ENCODE assay signal across 25 cellular contexts in the genomic region with DNA sequence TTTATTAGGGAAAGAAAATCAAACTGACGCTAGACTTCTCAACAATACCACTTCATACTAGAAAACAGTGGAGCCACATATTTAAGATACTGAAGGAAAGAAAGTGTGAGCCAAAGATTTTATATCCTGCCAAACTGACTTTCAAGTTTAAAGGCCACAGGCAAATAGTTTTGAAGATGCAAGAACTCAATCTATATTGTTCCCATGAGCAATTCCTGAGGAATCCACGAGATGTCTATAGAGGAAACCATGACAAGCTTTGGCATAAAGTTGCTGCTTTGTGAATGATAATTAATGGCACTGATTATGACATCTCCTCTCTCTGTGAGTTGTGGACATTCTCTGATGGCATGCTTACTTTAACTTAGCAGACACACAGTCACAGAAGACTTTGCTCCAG.
"Had no signal": no experiment of that assay in that cellular context is flagged by ENCODE, and none has a peak within 500 bp of the region (broad histone marks: within the 10 kb centered on the region; RNA-seq: fewer than 3 reads in every experiment).

No MANE protein-coding gene starts in this region.

- DNase-seq: activated CD4-positive, alpha-beta T cell treated with anti-CD3 and anti-CD28 coated beads for 36 hours; activated CD4-positive, alpha-beta T cell treated with anti-CD3 and anti-CD28 coated beads, Interleukin-2, amount 10 ng/mL, durations not matched to agents 7 days and 5 days; activated CD4-positive, alpha-beta T cell treated with anti-CD3 and anti-CD28 coated beads, Interleukin-2, amount 50 U/mL, for 48 hours; activated CD8-positive, alpha-beta T cell treated with anti-CD3 and anti-CD28 coated beads, Interleukin-2, amount 10 ng/mL, durations not matched to agents 7 days and 5 days; activated naive CD4-positive, alpha-beta T cell treated with anti-CD3 and anti-CD28 coated beads, Interleukin-2, amount 10 ng/mL, durations not matched to agents 7 days and 5 days; activated T-cell treated with anti-CD3 and anti-CD28 coated beads, Interleukin-2, amount 50 U/mL, for 4 hours; amniotic stem cell; aorta; brain microvascular endothelial cell; MM.1S; MV-4-11; NCI-H1092; NCI-H146; NCI-H187; NCI-H2081; NCI-H345; NCI-H524 treated with DMSO at 0.1 percent for 48 hours; PC-9; SHP77; SJCRH30; SK-N-SH had no signal

- H3K36me3 ChIP-seq: brain microvascular endothelial cell, cardiac muscle cell, SJCRH30 had no signal

- H3K4me2 ChIP-seq: KMS-11, PC-9, SK-N-SH had no signal

- H2AFZ ChIP-seq: PC-9 had no signal

- H3K4me3 ChIP-seq: cardiac muscle cell, PC-9, SJCRH30 had no signal

- ATAC-seq: activated CD4-positive, alpha-beta T cell treated with anti-CD3 and anti-CD28 coated beads for 36 hours; activated CD4-positive, CD25-positive, alpha-beta regulatory T cell treated with anti-CD3 and anti-CD28 coated beads, Interleukin-2, amount 50 U/mL, for 24 hours; activated CD8-positive, alpha-beta T cell treated with anti-CD3 and anti-CD28 coated beads, Interleukin-2, amount 10 ng/mL, durations not matched to agents 7 days and 5 days; activated T-cell treated with anti-CD3 and anti-CD28 coated beads, Interleukin-2, amount 50 U/mL, for 4 hours; WTC11 had no signal

- H3K4me1 ChIP-seq: SJCRH30 had no signal

- H3K9ac ChIP-seq: KMS-11, SK-N-SH had no signal

- H3K9me3 ChIP-seq: SK-N-SH had no signal

- H3K27ac ChIP-seq: brain microvascular endothelial cell, cardiac muscle cell, KMS-11, PC-9, SJCRH30 had no signal

- H3K27me3 ChIP-seq: brain microvascular endothelial cell, cardiac muscle cell, SJCRH30 had no signal
